In the genomic region with DNA sequence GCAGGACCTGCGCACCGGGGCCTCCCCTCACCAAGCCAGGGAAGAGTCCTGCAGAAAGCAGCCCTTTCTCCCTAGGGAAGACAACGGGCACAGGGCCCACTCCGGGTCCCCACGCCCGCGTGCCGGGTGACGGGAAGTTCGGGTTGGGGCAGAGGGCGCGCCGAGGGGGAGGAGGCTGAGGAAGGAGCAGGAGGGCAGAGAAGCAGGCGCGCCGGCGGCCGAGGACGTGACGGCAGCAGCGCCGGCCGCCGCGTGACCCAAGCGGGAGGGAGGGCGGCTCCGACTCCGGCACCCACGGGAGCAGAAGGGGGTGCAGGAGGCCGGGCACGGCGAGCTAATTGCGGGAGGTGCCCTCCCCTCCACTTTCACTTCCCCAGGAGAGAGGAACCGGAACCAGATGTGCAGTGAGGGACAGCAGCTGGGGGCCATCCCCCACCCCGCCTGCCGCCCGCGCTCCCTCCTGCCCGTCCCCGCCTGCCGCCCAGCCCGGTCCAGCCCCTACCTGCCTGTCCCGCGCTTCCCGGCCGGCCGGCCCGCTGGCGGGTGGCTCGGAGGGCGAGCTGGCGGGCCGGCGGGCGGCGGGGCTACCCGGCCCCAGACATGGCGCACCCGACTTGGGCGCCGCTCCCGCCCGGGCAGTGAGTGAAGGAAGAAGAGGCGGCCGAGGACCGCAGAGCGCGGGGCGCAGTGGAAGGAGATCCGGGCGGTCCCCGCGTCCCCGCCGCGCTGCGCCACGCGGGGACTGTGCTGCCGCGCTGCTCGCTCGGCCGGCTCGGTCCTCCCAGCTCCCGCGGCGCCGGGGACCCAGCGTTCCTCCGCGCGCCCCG, we compare ENCODE assay signal across 7 cellular contexts. TPM values are rescaled to one million over a fixed set of nuclear protein-coding genes. Genes with fewer than 3 reads are reported as not detected.
DNase-seq lines count a peak whose midpoint lies in the region; ATAC-seq and TF ChIP-seq lines count a peak whose summit lies in the region.

No MANE protein-coding gene starts in this region.

- peak overlapping the region; percentile 80 for H3K4me3 Mint-ChIP-seq in chondrocyte (ENCODE audit: unreplicated experiment)

- H3K9me3 Mint-ChIP-seq in chondrocyte (ENCODE audit: low read depth): no peaks in the 10 kb centered on the region

- peak overlapping the region; percentile 83 for H3K27ac Mint-ChIP-seq in chondrocyte (ENCODE audit: unreplicated experiment)

- peaks cover 17% of the 10 kb centered on the region for H3K4me1 Mint-ChIP-seq in chondrocyte (ENCODE audit: low read depth)

- no peak for TF ChIP-seq POLR2A in NB4 (IDR thresholded peaks at IDR 0.05; ENCODE audit: extremely low read depth, insufficient read length)

- H3K36me3 Mint-ChIP-seq in chondrocyte (ENCODE audit: low read depth): peaks cover 21% of the 10 kb centered on the region

- H3K4me3 ChIP-seq in NB4 (ENCODE audit: low read depth, low read length): peak overlapping the region; percentile 82

- ATAC-seq in GM18499 (IDR thresholded peaks at IDR 0.05; ENCODE audit: insufficient read depth, unreplicated experiment) (peak; percentile 48), HG02588 (IDR thresholded peaks at IDR 0.05; ENCODE audit: unreplicated experiment) (peak; percentile 61), left lobe of liver (peak; percentile 77)

- TF ChIP-seq CTCF in NB4 (IDR thresholded peaks at IDR 0.05; ENCODE audit: low read depth, low read length) (no peak), chondrocyte (IDR thresholded peaks at IDR 0.05) (no peak)

- H3K27me3 Mint-ChIP-seq in chondrocyte (ENCODE audit: low read depth): no peaks in the 10 kb centered on the region

- DNase-seq in NB4 (ENCODE audit: low read depth) (peak; percentile 97), chondrocyte (ENCODE audit: low spot score) (peak; percentile 72), left lobe of liver (ENCODE audit: low spot score) (peak; percentile 91)
- DNase-seq in activated CD4-positive, CD25-positive, alpha-beta regulatory T cell treated with anti-CD3 and anti-CD28 coated beads, Interleukin-2, amount 50 U/mL, for 16 hours (ENCODE audit: low read depth, low spot score): peak; percentile 45
- DNase-seq in stimulated activated CD4-positive, alpha-beta T cell treated with anti-CD3 and anti-CD28 coated beads, Interleukin-4, amount 100 ng/mL, for 1 hour: peak; percentile 70

RNA-seq across cellular contexts. Expression of gene DENND4B, which starts 0.5 kb away (rescaled TPM):
- total RNA-seq in chondrocyte: 32.1 to 36.7 TPM (median 36.2 TPM) in 3 replicates
- total RNA-seq in left lobe of liver: 25.4 TPM

RNA-seq across cellular contexts. Expression of gene CRTC2, which starts 12.4 kb away (rescaled TPM):
- total RNA-seq in chondrocyte: 24.2 to 32.5 TPM (median 30.9 TPM) in 3 replicates
- 23.8 TPM for total RNA-seq in left lobe of liver

RNA-seq across cellular contexts. Expression of gene SLC39A1, which starts 17.3 kb away (rescaled TPM):
- total RNA-seq in chondrocyte (83.5 to 87.8 TPM (median 85.6 TPM) in 3 replicates), left lobe of liver (38.8 TPM)

RNA-seq across cellular contexts. Expression of gene CREB3L4, which starts 21.7 kb away (rescaled TPM):
- total RNA-seq in chondrocyte (3.7 to 6.6 TPM (median 4.4 TPM) in 3 replicates), left lobe of liver (9.0 TPM)

RNA-seq across cellular contexts. Expression of gene GATAD2B, which starts 23.2 kb away (rescaled TPM):
- total RNA-seq in chondrocyte (46.4 to 48.1 TPM (median 47.0 TPM) in 3 replicates), left lobe of liver (18.9 TPM)

Comparison
In these comparisons a context has a peak if more than half of its experiments do, and no peak if none do; other contexts are left out.
1. Peak in every context shown above with its lines: DNase-seq, ATAC-seq and H3K4me3 ChIP-seq.
2. DNase-seq: peak in every context shown above with its lines; median percentile 97 in NB4; 91 in left lobe of liver; 72 in chondrocyte; 70 in stimulated activated CD4-positive, alpha-beta T cell treated with anti-CD3 and anti-CD28 coated beads, Interleukin-4, amount 100 ng/mL, for 1 hour; 45 in activated CD4-positive, CD25-positive, alpha-beta regulatory T cell treated with anti-CD3 and anti-CD28 coated beads, Interleukin-2, amount 50 U/mL, for 16 hours.